In genomic region chr11:115363921-115364320, GRCh38 we compare ENCODE assay signal across 36 cellular contexts.
"Had no signal": no experiment of that assay in that cellular context is flagged by ENCODE, and none has a peak within 500 bp of the region (broad histone marks: within the 10 kb centered on the region; RNA-seq: fewer than 3 reads in every experiment).

No MANE protein-coding gene starts in this region.

- H3K27ac Mint-ChIP-seq: activated CD4-positive, alpha-beta memory T cell treated with anti-CD3 and anti-CD28 coated beads, Interleukin-2, amount 10 ng/mL, durations not matched to agents 7 days and 5 days; activated CD4-positive, alpha-beta T cell treated with anti-CD3 and anti-CD28 coated beads for 36 hours; activated CD4-positive, alpha-beta T cell treated with anti-CD3 and anti-CD28 coated beads, Interleukin-2, amount 10 ng/mL, durations not matched to agents 7 days and 5 days; activated CD8-positive, alpha-beta memory T cell treated with anti-CD3 and anti-CD28 coated beads, Interleukin-2, amount 10 ng/mL, durations not matched to agents 7 days and 5 days; activated CD8-positive, alpha-beta T cell treated with anti-CD3 and anti-CD28 coated beads, Interleukin-2, amount 10 ng/mL, durations not matched to agents 7 days and 5 days; activated naive CD4-positive, alpha-beta T cell treated with anti-CD3 and anti-CD28 coated beads, Interleukin-2, amount 10 ng/mL, durations not matched to agents 7 days and 5 days; activated naive CD4-positive, alpha-beta T cell treated with anti-CD3 and anti-CD28 coated beads, Interleukin-2, amount 50 U/mL, for 24 hours; activated naive CD8-positive, alpha-beta T cell; activated naive CD8-positive, alpha-beta T cell treated with anti-CD3 and anti-CD28 coated beads, Interleukin-2, amount 10 ng/mL, durations not matched to agents 7 days and 5 days; activated naive CD8-positive, alpha-beta T cell treated with anti-CD3 and anti-CD28 coated beads, Interleukin-2, amount 50 U/mL, for 24 hours; activated T-cell treated with anti-CD3 and anti-CD28 coated beads, Interleukin-2, amount 50 U/mL, for 24 hours; activated T-helper 2 cell treated with anti-CD3 and anti-CD28 coated beads, Interferon-gamma antibody, Interleukin-2, Interleukin-4, amounts not matched to agents 10 μg/mL and 5 μg/mL and 100 μg/mL, durations not matched to agents 14 hours and 24 hours and 36 hours; brain; T-cell; T-helper 17 cell; WTC11 had no signal

- FAIRE-seq: bronchial epithelial cell had no signal

- H3K9me3 Mint-ChIP-seq: activated CD4-positive, alpha-beta memory T cell treated with anti-CD3 and anti-CD28 coated beads, Interleukin-2, amount 10 ng/mL, durations not matched to agents 7 days and 5 days; activated CD4-positive, alpha-beta T cell treated with anti-CD3 and anti-CD28 coated beads, Interleukin-2, amount 10 ng/mL, durations not matched to agents 7 days and 5 days; activated naive CD4-positive, alpha-beta T cell treated with anti-CD3 and anti-CD28 coated beads, Interleukin-2, amount 10 ng/mL, durations not matched to agents 7 days and 5 days; activated naive CD4-positive, alpha-beta T cell treated with anti-CD3 and anti-CD28 coated beads, Interleukin-2, amount 50 U/mL, for 24 hours; activated naive CD8-positive, alpha-beta T cell treated with anti-CD3 and anti-CD28 coated beads, Interleukin-2, amount 10 ng/mL, durations not matched to agents 7 days and 5 days; activated naive CD8-positive, alpha-beta T cell treated with anti-CD3 and anti-CD28 coated beads, Interleukin-2, amount 50 U/mL, for 24 hours; activated T-cell treated with anti-CD3 and anti-CD28 coated beads, Interleukin-2, amount 50 U/mL, for 24 hours; activated T-helper 2 cell treated with anti-CD3 and anti-CD28 coated beads, Interferon-gamma antibody, Interleukin-2, Interleukin-4, amounts not matched to agents 10 μg/mL and 5 μg/mL and 100 μg/mL, durations not matched to agents 14 hours and 24 hours and 36 hours; brain; central memory CD8-positive, alpha-beta T cell; T-cell; WTC11 had no signal

- DNase-seq: activated CD4-positive, alpha-beta memory T cell treated with anti-CD3 and anti-CD28 coated beads, Interleukin-2, amount 10 ng/mL, durations not matched to agents 7 days and 5 days; activated CD4-positive, alpha-beta T cell treated with anti-CD3 and anti-CD28 coated beads for 1 hour; activated CD4-positive, alpha-beta T cell treated with anti-CD3 and anti-CD28 coated beads for 36 hours; activated CD4-positive, alpha-beta T cell treated with anti-CD3 and anti-CD28 coated beads for 48 hours; activated CD4-positive, alpha-beta T cell treated with anti-CD3 and anti-CD28 coated beads, Interleukin-2, amount 10 ng/mL, durations not matched to agents 7 days and 5 days; activated CD4-positive, alpha-beta T cell treated with anti-CD3 and anti-CD28 coated beads, Interleukin-2, amount 50 U/mL, for 48 hours; activated CD4-positive, CD25-positive, alpha-beta regulatory T cell; activated CD8-positive, alpha-beta memory T cell treated with anti-CD3 and anti-CD28 coated beads for 24 hours; activated CD8-positive, alpha-beta memory T cell treated with anti-CD3 and anti-CD28 coated beads, Interleukin-2, amount 10 ng/mL, durations not matched to agents 7 days and 5 days; activated CD8-positive, alpha-beta memory T cell treated with anti-CD3 and anti-CD28 coated beads, Interleukin-2, amount 50 U/mL, for 48 hours; activated CD8-positive, alpha-beta T cell treated with anti-CD3 and anti-CD28 coated beads, Interleukin-2, amount 10 ng/mL, durations not matched to agents 7 days and 5 days; activated effector memory CD4-positive, alpha-beta T cell treated with Interleukin-2 at 50 U/mL for 16 hours; activated gamma-delta T cell; activated naive CD4-positive, alpha-beta T cell treated with anti-CD3 and anti-CD28 coated beads, Interleukin-2, amount 10 ng/mL, durations not matched to agents 7 days and 5 days; activated naive CD4-positive, alpha-beta T cell treated with Interleukin-2 at 50 U/mL for 16 hours; activated naive CD8-positive, alpha-beta T cell treated with anti-CD3 and anti-CD28 coated beads, Interleukin-2, amount 10 ng/mL, durations not matched to agents 7 days and 5 days; activated naive CD8-positive, alpha-beta T cell treated with anti-CD3 and anti-CD28 coated beads, Interleukin-2, amount 50 U/mL, for 24 hours; activated T-cell treated with anti-CD3 and anti-CD28 coated beads, Interleukin-2, amount 50 U/mL, for 24 hours; activated T-cell treated with anti-CD3 and anti-CD28 coated beads, Interleukin-2, amount 50 U/mL, for 48 hours; amniotic stem cell; aorta; caudate nucleus; cerebellar nuclear complex; T-cell; T-helper 17 cell; T1000; WERI-Rb-1 had no signal

- H3K27me3 ChIP-seq: cardiac muscle cell had no signal

- H3K36me3 ChIP-seq: cardiac muscle cell, WERI-Rb-1 had no signal

- H3K27me3 Mint-ChIP-seq: activated CD4-positive, alpha-beta memory T cell treated with anti-CD3 and anti-CD28 coated beads, Interleukin-2, amount 10 ng/mL, durations not matched to agents 7 days and 5 days; activated CD4-positive, alpha-beta T cell treated with anti-CD3 and anti-CD28 coated beads for 36 hours; activated CD4-positive, alpha-beta T cell treated with anti-CD3 and anti-CD28 coated beads, Interleukin-2, amount 10 ng/mL, durations not matched to agents 7 days and 5 days; activated CD8-positive, alpha-beta memory T cell treated with anti-CD3 and anti-CD28 coated beads, Interleukin-2, amount 10 ng/mL, durations not matched to agents 7 days and 5 days; activated naive CD4-positive, alpha-beta T cell treated with anti-CD3 and anti-CD28 coated beads, Interleukin-2, amount 10 ng/mL, durations not matched to agents 7 days and 5 days; activated naive CD4-positive, alpha-beta T cell treated with anti-CD3 and anti-CD28 coated beads, Interleukin-2, amount 50 U/mL, for 24 hours; activated naive CD8-positive, alpha-beta T cell; activated naive CD8-positive, alpha-beta T cell treated with anti-CD3 and anti-CD28 coated beads, Interleukin-2, amount 10 ng/mL, durations not matched to agents 7 days and 5 days; activated naive CD8-positive, alpha-beta T cell treated with anti-CD3 and anti-CD28 coated beads, Interleukin-2, amount 50 U/mL, for 24 hours; activated T-cell treated with anti-CD3 and anti-CD28 coated beads, Interleukin-2, amount 50 U/mL, for 24 hours; brain; central memory CD8-positive, alpha-beta T cell; T-cell; T-helper 17 cell had no signal

- H3K36me3 Mint-ChIP-seq: activated CD8-positive, alpha-beta memory T cell treated with anti-CD3 and anti-CD28 coated beads, Interleukin-2, amount 10 ng/mL, durations not matched to agents 7 days and 5 days; activated naive CD4-positive, alpha-beta T cell treated with anti-CD3 and anti-CD28 coated beads, Interleukin-2, amount 10 ng/mL, durations not matched to agents 7 days and 5 days; activated naive CD4-positive, alpha-beta T cell treated with anti-CD3 and anti-CD28 coated beads, Interleukin-2, amount 50 U/mL, for 24 hours; activated naive CD8-positive, alpha-beta T cell; activated naive CD8-positive, alpha-beta T cell treated with anti-CD3 and anti-CD28 coated beads, Interleukin-2, amount 10 ng/mL, durations not matched to agents 7 days and 5 days; brain; T-cell; WTC11 had no signal

- H3K4me3 Mint-ChIP-seq: activated CD4-positive, alpha-beta memory T cell treated with anti-CD3 and anti-CD28 coated beads, Interleukin-2, amount 10 ng/mL, durations not matched to agents 7 days and 5 days; activated CD4-positive, alpha-beta T cell treated with anti-CD3 and anti-CD28 coated beads for 36 hours; activated CD4-positive, alpha-beta T cell treated with anti-CD3 and anti-CD28 coated beads, Interleukin-2, amount 10 ng/mL, durations not matched to agents 7 days and 5 days; activated CD8-positive, alpha-beta memory T cell treated with anti-CD3 and anti-CD28 coated beads, Interleukin-2, amount 10 ng/mL, durations not matched to agents 7 days and 5 days; activated CD8-positive, alpha-beta T cell treated with anti-CD3 and anti-CD28 coated beads, Interleukin-2, amount 10 ng/mL, durations not matched to agents 7 days and 5 days; activated naive CD4-positive, alpha-beta T cell treated with anti-CD3 and anti-CD28 coated beads, Interleukin-2, amount 10 ng/mL, durations not matched to agents 7 days and 5 days; activated naive CD4-positive, alpha-beta T cell treated with anti-CD3 and anti-CD28 coated beads, Interleukin-2, amount 50 U/mL, for 24 hours; activated naive CD8-positive, alpha-beta T cell; activated naive CD8-positive, alpha-beta T cell treated with anti-CD3 and anti-CD28 coated beads, Interleukin-2, amount 10 ng/mL, durations not matched to agents 7 days and 5 days; activated naive CD8-positive, alpha-beta T cell treated with anti-CD3 and anti-CD28 coated beads, Interleukin-2, amount 50 U/mL, for 24 hours; activated T-cell treated with anti-CD3 and anti-CD28 coated beads, Interleukin-2, amount 50 U/mL, for 24 hours; brain; central memory CD8-positive, alpha-beta T cell; T-cell; T-helper 17 cell; WTC11 had no signal

- H3K27ac ChIP-seq: cardiac muscle cell, WERI-Rb-1 had no signal

- H3K4me3 ChIP-seq: cardiac muscle cell had no signal

- H3K4me1 Mint-ChIP-seq: activated CD4-positive, alpha-beta memory T cell treated with anti-CD3 and anti-CD28 coated beads, Interleukin-2, amount 10 ng/mL, durations not matched to agents 7 days and 5 days; activated CD4-positive, alpha-beta T cell treated with anti-CD3 and anti-CD28 coated beads for 36 hours; activated CD4-positive, alpha-beta T cell treated with anti-CD3 and anti-CD28 coated beads, Interleukin-2, amount 10 ng/mL, durations not matched to agents 7 days and 5 days; activated CD8-positive, alpha-beta memory T cell treated with anti-CD3 and anti-CD28 coated beads, Interleukin-2, amount 10 ng/mL, durations not matched to agents 7 days and 5 days; activated naive CD4-positive, alpha-beta T cell treated with anti-CD3 and anti-CD28 coated beads, Interleukin-2, amount 10 ng/mL, durations not matched to agents 7 days and 5 days; activated naive CD4-positive, alpha-beta T cell treated with anti-CD3 and anti-CD28 coated beads, Interleukin-2, amount 50 U/mL, for 24 hours; activated naive CD8-positive, alpha-beta T cell treated with anti-CD3 and anti-CD28 coated beads, Interleukin-2, amount 10 ng/mL, durations not matched to agents 7 days and 5 days; activated naive CD8-positive, alpha-beta T cell treated with anti-CD3 and anti-CD28 coated beads, Interleukin-2, amount 50 U/mL, for 24 hours; central memory CD8-positive, alpha-beta T cell; T-cell; T-helper 17 cell had no signal

- ATAC-seq: activated CD4-positive, alpha-beta T cell treated with anti-CD3 and anti-CD28 coated beads for 36 hours; activated CD4-positive, CD25-positive, alpha-beta regulatory T cell treated with anti-CD3 and anti-CD28 coated beads, Interleukin-2, amount 50 U/mL, for 24 hours; activated CD8-positive, alpha-beta memory T cell treated with anti-CD3 and anti-CD28 coated beads, Interleukin-2, amount 10 ng/mL, durations not matched to agents 7 days and 5 days; activated CD8-positive, alpha-beta T cell treated with anti-CD3 and anti-CD28 coated beads, Interleukin-2, amount 10 ng/mL, durations not matched to agents 7 days and 5 days; activated naive CD8-positive, alpha-beta T cell treated with anti-CD3 and anti-CD28 coated beads, Interleukin-2, amount 50 U/mL, for 24 hours; T-cell; T-helper 17 cell; WTC11 had no signal
